In genomic region chr7:194257-194995, GRCh38 we compare ENCODE assay signal across 8 cellular contexts. TPM values are rescaled to one million over a fixed set of nuclear protein-coding genes. Genes with fewer than 3 reads are reported as not detected.
DNase-seq lines count a peak whose midpoint lies in the region; ATAC-seq and TF ChIP-seq lines count a peak whose summit lies in the region.

No MANE protein-coding gene starts in this region.

- H3K27me3 ChIP-seq in HUES6 (ENCODE audit: control insufficient read depth, insufficient read depth, low read length) (peaks cover 12% of the 10 kb centered on the region; the same call in 1 of the 2 replicates), endodermal cell (ENCODE audit: control insufficient read depth, insufficient read depth, low read length, poor library complexity, severe bottlenecking) (peaks cover 7% of the 10 kb centered on the region), muscle layer of duodenum (ENCODE audit: low read depth, low read length) (no peaks in the 10 kb centered on the region)

- DNase-seq in ACHN: peak; percentile 44
- DNase-seq in endodermal cell: peak; percentile 70
- no peak for DNase-seq in NCI-H748 treated with DMSO at 0.1 percent for 48 hours (lab: John Stamatoyannopoulos, UW)
- no peak for DNase-seq in NCI-H1417 treated with DMSO at 0.1 percent for 48 hours (lab: John Stamatoyannopoulos, UW)
- no peak for DNase-seq in HT-29 (ENCODE audit: low spot score)

- H3K4me1 Mint-ChIP-seq in endodermal cell: peaks cover 22% of the 10 kb centered on the region

- H3K4me3 Mint-ChIP-seq in endodermal cell: peak overlapping the region; percentile 73

- H3K36me3 Mint-ChIP-seq in endodermal cell (ENCODE audit: low read depth): peaks cover 38% of the 10 kb centered on the region

- no peak overlapping the region for H3K27ac ChIP-seq in HUES6 (ENCODE audit: low read depth, low read length)
- no peak overlapping the region for H3K27ac ChIP-seq in endodermal cell (ENCODE audit: low read depth, low read length)
- H3K27ac ChIP-seq in muscle layer of duodenum (ENCODE audit: low read length): peak overlapping the region; percentile 45

- peaks cover 1% of the 10 kb centered on the region for H3K27me3 Mint-ChIP-seq in endodermal cell (ENCODE audit: insufficient read depth)

- H3K4me3 ChIP-seq in HUES6 (ENCODE audit: low read depth, low read length) (peak overlapping the region; percentile 70), endodermal cell (ENCODE audit: low read length) (peak overlapping the region; percentile 83), muscle layer of duodenum (ENCODE audit: low read depth in 1 of 2, low read length in 2 of 2) (peak overlapping the region; percentile 87 to 88)

- WGBS in endodermal cell (ENCODE audit: insufficient coverage in 1 of 2, insufficient read length in 1 of 2), 2 experiments: 37 to 40% methylated on average over 8 to 27 of the region's 27 CpGs

- H3K9me3 ChIP-seq in HUES6 (ENCODE audit: control insufficient read depth, insufficient read depth, low read depth, low read length) (no peaks in the 10 kb centered on the region), endodermal cell (ENCODE audit: control insufficient read depth, low read length) (no peaks in the 10 kb centered on the region), muscle layer of duodenum (ENCODE audit: control insufficient read depth in 1 of 2, low read length in 2 of 2) (no peaks in the 10 kb centered on the region)

- no peak for TF ChIP-seq CTCF in endodermal cell (conservative IDR thresholded peaks at IDR 0.05)

- H3K36me3 ChIP-seq in HUES6 (ENCODE audit: control insufficient read depth, insufficient read depth, low read length) (peaks cover 42% of the 10 kb centered on the region), endodermal cell (ENCODE audit: control insufficient read depth, insufficient read depth, low read length) (peaks cover 10% of the 10 kb centered on the region), muscle layer of duodenum (ENCODE audit: control insufficient read depth in 1 of 2, insufficient read depth in 2 of 2, low read length in 2 of 2) (peaks cover 38 to 43% of the 10 kb centered on the region in 2 donors)

- ATAC-seq in HG03097 (IDR thresholded peaks at IDR 0.05; ENCODE audit: low FRiP score, unreplicated experiment): no peak

- H3K27ac Mint-ChIP-seq in endodermal cell: peak overlapping the region; percentile 36

- in situ Hi-C loops in ACHN (cut with HindIII; ENCODE audit: low pct_ligation_motif_present, low pct_unique_long_range_greater_than_20kb, low sequenced_read_pairs): no loop called here

- no peaks in the 10 kb centered on the region for H3K9me3 Mint-ChIP-seq in endodermal cell

- H3K4me1 ChIP-seq in HUES6 (ENCODE audit: control insufficient read depth, insufficient read depth, low read length) (peaks cover 40% of the 10 kb centered on the region), endodermal cell (ENCODE audit: control insufficient read depth, insufficient read depth, low read length) (peaks cover 3% of the 10 kb centered on the region), muscle layer of duodenum (ENCODE audit: control insufficient read depth in 1 of 2, insufficient read depth in 2 of 2, low read length in 2 of 2) (peaks cover 3 to 58% of the 10 kb centered on the region in 2 donors)

- H3K9ac ChIP-seq in HUES6 (ENCODE audit: low read length) (peak overlapping the region; percentile 46), endodermal cell (ENCODE audit: extremely low read depth, low read length, poor library complexity, severe bottlenecking) (no peak overlapping the region)

RNA-seq across cellular contexts. Expression of gene FAM20C, which starts 2.1 kb away (rescaled TPM):
- 10 to 100 TPM; 33.5 to 53.5 TPM for total RNA-seq in endodermal cell
- 19.9 TPM for polyA plus RNA-seq in endodermal cell (2013, experiment 1 of 2)
- 18.4 TPM for polyA plus RNA-seq in endodermal cell (2013, experiment 2 of 2)
- not detected in 2 replicates for total RNA-seq in HT-29 (2014; rRNA removed; shearing (Covaris generic))

Comparison
In these comparisons a context has a peak if more than half of its experiments do, and no peak if none do; other contexts are left out.
1. DNase-seq: peak in ACHN (single experiment) and endodermal cell (single experiment); none in NCI-H748 treated with DMSO at 0.1 percent for 48 hours (single experiment), NCI-H1417 treated with DMSO at 0.1 percent for 48 hours (single experiment) and HT-29 (single experiment).
2. RNA of gene FAM20C, which starts 2.1 kb away (total RNA-seq): 33.5 to 53.5 TPM in endodermal cell; not detected in HT-29; every median in the first group is over 10 times any median in the second.
3. Peak in every context shown above with its lines, with median percentiles within 50 percentile points of each other: H3K4me3 ChIP-seq.